Comparison of ENCODE assay signal across 8 cellular contexts in the genomic region with DNA sequence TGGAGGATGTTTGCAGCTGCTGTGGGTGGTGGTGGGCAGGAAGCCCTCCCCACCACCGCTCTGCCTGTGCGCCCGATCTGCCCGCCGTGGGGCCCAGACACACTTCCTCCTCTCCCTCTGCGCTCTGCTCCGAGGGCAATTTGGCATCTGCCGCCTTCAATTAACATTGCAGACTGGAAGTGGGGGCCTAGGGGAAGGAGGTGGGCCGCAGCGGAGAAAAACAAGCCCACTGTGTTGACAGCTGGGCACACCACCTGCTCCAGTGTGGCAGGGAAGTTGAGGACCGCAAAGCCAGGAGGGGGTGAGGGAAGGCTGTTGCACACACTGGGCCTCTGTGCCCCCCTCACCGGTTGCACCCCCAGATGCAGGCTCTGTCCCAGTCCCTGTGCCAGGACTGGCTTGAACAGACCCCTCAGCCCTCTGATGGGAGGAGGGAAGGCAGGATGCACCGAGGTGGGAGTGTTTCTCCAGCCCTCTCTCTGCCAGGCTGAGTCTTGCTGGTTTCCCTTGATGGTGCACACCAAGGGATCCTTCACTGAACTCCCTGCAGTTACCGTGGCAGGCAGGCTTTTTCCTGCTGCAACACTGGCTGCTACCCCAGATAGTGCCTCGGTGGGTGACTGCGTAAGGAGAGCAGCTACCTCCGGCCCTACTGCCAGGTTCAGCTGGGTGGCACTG.
DNase-seq lines count a peak whose midpoint lies in the region; ATAC-seq, FAIRE-seq and TF ChIP-seq lines count a peak whose summit lies in the region.

No MANE protein-coding gene starts in this region.

- no peaks in the 10 kb centered on the region for H3F3A ChIP-seq in PC-3 (ENCODE audit: low read length, unreplicated experiment)

- CTCF ChIA-PET in CD4-positive, alpha-beta T cell (lab: Charles Lee) = no interaction called here
- CTCF ChIA-PET in PC-3 (lab: Charles Lee) = no interaction called here

- peak overlapping the region; percentile 70 for H3K27ac ChIP-seq in CD4-positive, alpha-beta T cell (ENCODE audit: low read depth, low read length)
- H3K27ac ChIP-seq in PC-3 (ENCODE audit: low read length) = no peak overlapping the region
- no peak overlapping the region for H3K27ac ChIP-seq in kidney (ENCODE audit: low read depth in 2 of 2, low read length in 2 of 2)

- no peaks in the 10 kb centered on the region for H3K9me3 ChIP-seq in CD4-positive, alpha-beta T cell (ENCODE audit: control insufficient read depth, low read length)
- no peaks in the 10 kb centered on the region for H3K9me3 ChIP-seq in PC-3 (ENCODE audit: low read length)
- H3K9me3 ChIP-seq in kidney (ENCODE audit: control insufficient read depth in 1 of 2, low read length in 2 of 2) = no peaks in the 10 kb centered on the region

- intact Hi-C loops in CD4-positive, alpha-beta T cell (cut with DNase I, micrococcal nuclease) = no loop called here
- intact Hi-C loops in PC-3 (cut with micrococcal nuclease) (no loop called here), kidney (cut with DNase I) (no loop called here)

- no peak overlapping the region for H2AFZ ChIP-seq in PC-3 (ENCODE audit: low read length)

- peaks cover 90% of the 10 kb centered on the region for H3K4me1 Mint-ChIP-seq in CD4-positive, alpha-beta T cell (ENCODE audit: low read depth)

- H3K9me3 Mint-ChIP-seq in CD4-positive, alpha-beta T cell = no peaks in the 10 kb centered on the region

- no peaks in the 10 kb centered on the region for H3K9me2 ChIP-seq in PC-3 (replicated peaks; ENCODE audit: low read length)

- DNase-seq in CD4-positive, alpha-beta T cell = peak; percentile 22 to 72 (median 51)
- DNase-seq in NCI-H2107 treated with DMSO at 0.1 percent for 48 hours (lab: John Stamatoyannopoulos, UW; ENCODE audit: unreplicated experiment) = peak; percentile 66
- DNase-seq in activated CD4-positive, alpha-beta T cell treated with anti-CD3 and anti-CD28 coated beads, Interleukin-2, amount 50 U/mL, for 48 hours = peak; percentile 33 to 49
- DNase-seq in myocyte (ENCODE audit: low read depth) = peak; percentile 83
- DNase-seq in PC-3 = no peak
- no peak for DNase-seq in GM13976 (ENCODE audit: low spot score)
- no peak for DNase-seq in kidney

- no peaks in the 10 kb centered on the region for H3K36me3 Mint-ChIP-seq in CD4-positive, alpha-beta T cell (ENCODE audit: low read depth)

- H3K27me3 Mint-ChIP-seq in CD4-positive, alpha-beta T cell = no peaks in the 10 kb centered on the region

- FAIRE-seq in kidney (lab: Jason Lieb, UNC) = no peak

- no peak overlapping the region for H3K4me2 ChIP-seq in PC-3 (ENCODE audit: low read length)

- peak overlapping the region; percentile 88 for H3K27ac Mint-ChIP-seq in CD4-positive, alpha-beta T cell

- H3K4me3 ChIP-seq in PC-3 (ENCODE audit: low read length) (no peak overlapping the region), kidney (ENCODE audit: low read length in 2 of 2) (no peak overlapping the region)

- in situ Hi-C loops in GM13976 (cut with MboI; ENCODE audit: low sequenced_read_pairs, unreplicated experiment) = no loop called here

- H3K9ac ChIP-seq in PC-3 (ENCODE audit: low read length) (no peak overlapping the region), kidney (ENCODE audit: low read length in 2 of 2) (no peak overlapping the region)

- POLR2A ChIA-PET in CD4-positive, alpha-beta T cell (lab: Charles Lee) = interaction anchor here (0.6 to 2.1 kb wide), 2 partner anchors 12 to 40 kb away, joined by 3 to 25 read pairs; no protein-coding TSS in a partner anchor
- POLR2A ChIA-PET in PC-3 (lab: Charles Lee; ENCODE audit: unreplicated experiment) = no interaction called here

- TF ChIP-seq CTCF in CD4-positive, alpha-beta T cell (IDR thresholded peaks at IDR 0.05) = no peak
- TF ChIP-seq CTCF in PC-3 (conservative IDR thresholded peaks at IDR 0.05; ENCODE audit: low read depth, low read length) (no peak), GM13976 (IDR thresholded peaks at IDR 0.05; ENCODE audit: borderline replicate concordance, control extremely low read depth, extremely low read depth, insufficient read depth, missing control alignments) (no peak), kidney (IDR thresholded peaks at IDR 0.05; ENCODE audit: borderline replicate concordance, extremely low read depth, insufficient read depth) (no peak)

- H3K4me1 ChIP-seq in PC-3 (ENCODE audit: insufficient read depth, low read length) = peaks cover 17% of the 10 kb centered on the region; the same call in 1 of the 2 replicates
- no peaks in the 10 kb centered on the region for H3K4me1 ChIP-seq in kidney (ENCODE audit: control insufficient read depth in 1 of 2, insufficient read depth in 1 of 2, low read depth in 1 of 2, low read length in 2 of 2)

- no peaks in the 10 kb centered on the region for H4K20me1 ChIP-seq in PC-3 (ENCODE audit: low read length)

- H3K79me2 ChIP-seq in PC-3 (ENCODE audit: low read length) = no peaks in the 10 kb centered on the region

- no peaks in the 10 kb centered on the region for H3K27me3 ChIP-seq in CD4-positive, alpha-beta T cell (ENCODE audit: control insufficient read depth, insufficient read depth, low read length)
- H3K27me3 ChIP-seq in PC-3 (ENCODE audit: low read length) = no peaks in the 10 kb centered on the region

- H3K36me3 ChIP-seq in PC-3 (ENCODE audit: low read depth, low read length) (no peaks in the 10 kb centered on the region), kidney (ENCODE audit: control insufficient read depth in 1 of 2, insufficient read depth in 2 of 2, low read length in 2 of 2) (no peaks in the 10 kb centered on the region)

- H3K4me3 Mint-ChIP-seq in CD4-positive, alpha-beta T cell = peak overlapping the region; percentile 63

- no TSS peak for BruUV-seq in PC-3 (replicated peaks; lab: Mats Ljungman, UMichigan)

- ATAC-seq in CD4-positive, alpha-beta T cell (ENCODE audit: poor library complexity) = peak; percentile 98
- no peak for ATAC-seq in PC-3
- ATAC-seq in GM21390 (IDR thresholded peaks at IDR 0.05; ENCODE audit: unreplicated experiment) = no peak

Comparison
In these comparisons a context has a peak if more than half of its experiments do, and no peak if none do; other contexts are left out.
1. DNase-seq: peak in CD4-positive, alpha-beta T cell (10 of 10), NCI-H2107 treated with DMSO at 0.1 percent for 48 hours (single experiment), activated CD4-positive, alpha-beta T cell treated with anti-CD3 and anti-CD28 coated beads, Interleukin-2, amount 50 U/mL, for 48 hours (2 of 2) and myocyte (single experiment); none in PC-3 (single experiment), GM13976 (single experiment) and kidney (single experiment).